8 cellular contexts compared by ENCODE assay signal in the genomic region with DNA sequence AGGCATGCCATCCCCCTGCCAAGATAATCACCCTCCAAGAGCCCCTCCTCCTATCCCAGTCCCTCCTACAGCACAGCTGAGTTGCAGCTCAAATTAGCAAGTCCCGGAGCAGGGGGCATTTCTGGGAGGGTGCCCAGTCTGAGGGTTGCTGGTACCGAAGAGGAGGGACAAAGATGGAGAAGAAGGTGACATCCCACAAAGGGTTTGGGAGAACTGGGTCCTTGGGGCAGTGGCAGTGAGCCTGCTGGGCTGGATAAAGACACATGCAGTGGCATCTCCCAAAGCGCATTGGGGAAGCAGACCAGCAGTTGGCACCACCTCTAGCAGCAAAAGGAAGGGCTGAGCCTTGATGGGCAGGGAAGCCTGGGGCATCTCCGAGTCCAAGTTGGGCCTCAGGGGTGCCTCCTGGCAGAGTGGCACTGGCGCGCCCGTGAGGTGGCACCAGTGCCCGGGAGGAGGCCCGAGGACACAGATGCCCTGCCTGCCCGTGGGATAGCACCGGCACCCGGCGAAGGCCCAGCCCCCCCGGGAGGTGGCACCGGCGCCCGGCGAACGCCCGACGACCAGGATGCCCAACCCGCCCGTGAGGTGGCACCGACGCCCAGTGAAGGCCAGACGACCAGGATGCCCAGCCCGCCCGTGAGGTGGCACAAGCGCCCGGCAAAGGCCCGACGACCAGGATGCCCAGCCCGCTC. TPM values are rescaled to one million over a fixed set of nuclear protein-coding genes. Genes with fewer than 3 reads are reported as not detected.
DNase-seq lines count a peak whose midpoint lies in the region; ATAC-seq and TF ChIP-seq lines count a peak whose summit lies in the region.

No MANE protein-coding gene starts in this region.

- H4K20me1 ChIP-seq in neural progenitor cell (ENCODE audit: low read depth), result no peaks in the 10 kb centered on the region

- peaks cover 36% of the 10 kb centered on the region for H3K4me1 Mint-ChIP-seq in activated CD8-positive, alpha-beta T cell treated with anti-CD3 and anti-CD28 coated beads for 36 hours (ENCODE audit: low read depth)
- H3K4me1 Mint-ChIP-seq in neural progenitor cell, result peaks cover 17% of the 10 kb centered on the region

- H3K27ac Mint-ChIP-seq in activated CD8-positive, alpha-beta T cell treated with anti-CD3 and anti-CD28 coated beads for 36 hours, result peak overlapping the region; percentile 60
- H3K27ac Mint-ChIP-seq in neural progenitor cell, result no peak overlapping the region

- H3K9me3 ChIP-seq in neural progenitor cell (ENCODE audit: low read depth), result no peaks in the 10 kb centered on the region

- H3K36me3 Mint-ChIP-seq in activated CD8-positive, alpha-beta T cell treated with anti-CD3 and anti-CD28 coated beads for 36 hours (ENCODE audit: low read depth), result no peaks in the 10 kb centered on the region
- no peaks in the 10 kb centered on the region for H3K36me3 Mint-ChIP-seq in neural progenitor cell

- POLR2A ChIA-PET in activated CD8-positive, alpha-beta T cell treated with anti-CD3 and anti-CD28 coated beads for 36 hours (lab: Charles Lee), result interaction anchor here (6.8 kb wide), 1 partner anchor 13 kb away, joined by 35 read pairs; no protein-coding TSS in a partner anchor

- no peaks in the 10 kb centered on the region for H3K36me3 ChIP-seq in neural progenitor cell

- H3K27me3 Mint-ChIP-seq in activated CD8-positive, alpha-beta T cell treated with anti-CD3 and anti-CD28 coated beads for 36 hours, result no peaks in the 10 kb centered on the region
- H3K27me3 Mint-ChIP-seq in neural progenitor cell (ENCODE audit: insufficient read depth, low read depth), result peaks cover 3% of the 10 kb centered on the region

- TF ChIP-seq CTCF in activated CD8-positive, alpha-beta T cell treated with anti-CD3 and anti-CD28 coated beads for 36 hours (IDR thresholded peaks at IDR 0.05), result no peak
- TF ChIP-seq CTCF in neural progenitor cell (IDR thresholded peaks at IDR 0.05), result no peak

- CTCF ChIA-PET in activated CD8-positive, alpha-beta T cell treated with anti-CD3 and anti-CD28 coated beads for 36 hours (lab: Charles Lee), result interaction anchor here (1.4 to 1.6 kb wide), 2 partner anchors 63 to 83 kb away, joined by 4 to 6 read pairs; no protein-coding TSS in a partner anchor

- no peak overlapping the region for H3K27ac ChIP-seq in neural progenitor cell

- peak overlapping the region; percentile 65 for H3K4me3 Mint-ChIP-seq in activated CD8-positive, alpha-beta T cell treated with anti-CD3 and anti-CD28 coated beads for 36 hours
- peak overlapping the region; percentile 81 for H3K4me3 Mint-ChIP-seq in neural progenitor cell

- H3K4me2 ChIP-seq in neural progenitor cell, result peak overlapping the region; percentile 89

- no peak for ATAC-seq in activated CD8-positive, alpha-beta T cell treated with anti-CD3 and anti-CD28 coated beads for 36 hours
- no peak for ATAC-seq in HG03045 (IDR thresholded peaks at IDR 0.05; ENCODE audit: unreplicated experiment)

- H3K79me2 ChIP-seq in neural progenitor cell (ENCODE audit: low read depth), result no peaks in the 10 kb centered on the region

- peaks cover 5% of the 10 kb centered on the region for H3K4me1 ChIP-seq in neural progenitor cell

- no peaks in the 10 kb centered on the region for H3F3A ChIP-seq in neural progenitor cell (ENCODE audit: low read depth)

- intact Hi-C loops in activated CD8-positive, alpha-beta T cell treated with anti-CD3 and anti-CD28 coated beads for 36 hours (cut with micrococcal nuclease), result no loop called here

- DNase-seq in activated CD8-positive, alpha-beta memory T cell treated with anti-CD3 and anti-CD28 coated beads, Interleukin-2, amount 50 U/mL, for 4 hours, result peak; percentile 31
- no peak for DNase-seq in activated CD8-positive, alpha-beta memory T cell treated with anti-CD3 and anti-CD28 coated beads, Interleukin-2, amount 50 U/mL, for 48 hours
- peak; percentile 10 for DNase-seq in activated CD8-positive, alpha-beta T cell treated with anti-CD3 and anti-CD28 coated beads for 36 hours
- DNase-seq in fibroblast of peridontal ligament (ENCODE audit: extremely low read depth) (peak; percentile 25), neural progenitor cell (ENCODE audit: low spot score) (peak; percentile 36), retina (no peak), NCI-H524 treated with DMSO at 0.1 percent for 48 hours (lab: John Stamatoyannopoulos, UW) (no peak)

- H3K9ac ChIP-seq in neural progenitor cell, result peak overlapping the region; percentile 52

- no peaks in the 10 kb centered on the region for H3K9me3 Mint-ChIP-seq in activated CD8-positive, alpha-beta T cell treated with anti-CD3 and anti-CD28 coated beads for 36 hours
- H3K9me3 Mint-ChIP-seq in neural progenitor cell, result no peaks in the 10 kb centered on the region

- H2AFZ ChIP-seq in neural progenitor cell (replicated peaks), result peak overlapping the region; percentile 14

- H3K4me3 ChIP-seq in neural progenitor cell, result peak overlapping the region; percentile 77

- H3K27me3 ChIP-seq in neural progenitor cell, result peaks cover 9% of the 10 kb centered on the region

RNA-seq across cellular contexts. Expression of a gene that starts 0.6 kb away (rescaled TPM):
- total RNA-seq in activated CD8-positive, alpha-beta T cell treated with anti-CD3 and anti-CD28 coated beads for 36 hours, result 10 to 100 TPM; 10.3 to 10.8 TPM
- total RNA-seq in neural progenitor cell (ENCODE audit: low replicate concordance), result 4.3 and 6.5 TPM in 2 replicates

RNA-seq across cellular contexts. Expression of a gene that starts 1.1 kb away (rescaled TPM):
- under 1 TPM in 1 of 2 experiments, not detected in 1; 0.25 TPM for total RNA-seq in activated CD8-positive, alpha-beta T cell treated with anti-CD3 and anti-CD28 coated beads for 36 hours
- total RNA-seq in neural progenitor cell (ENCODE audit: low replicate concordance), result 0.07 and 0.81 TPM in 2 replicates

Comparison
In these comparisons a context has a peak if more than half of its experiments do, and no peak if none do; other contexts are left out.
1. DNase-seq: peak in activated CD8-positive, alpha-beta memory T cell treated with anti-CD3 and anti-CD28 coated beads, Interleukin-2, amount 50 U/mL, for 4 hours (single experiment), activated CD8-positive, alpha-beta T cell treated with anti-CD3 and anti-CD28 coated beads for 36 hours (single experiment), fibroblast of peridontal ligament (single experiment) and neural progenitor cell (single experiment); none in activated CD8-positive, alpha-beta memory T cell treated with anti-CD3 and anti-CD28 coated beads, Interleukin-2, amount 50 U/mL, for 48 hours (single experiment), retina (single experiment) and NCI-H524 treated with DMSO at 0.1 percent for 48 hours (single experiment).